In genomic region chr16:11379420-11379819, GRCh38 we compare ENCODE assay signal across 8 cellular contexts. TPM values are rescaled to one million over a fixed set of nuclear protein-coding genes. Genes with fewer than 3 reads are reported as not detected.
DNase-seq lines count a peak whose midpoint lies in the region; ATAC-seq and TF ChIP-seq lines count a peak whose summit lies in the region.

No MANE protein-coding gene starts in this region.

- peak; percentile 77 for DNase-seq in activated CD4-positive, alpha-beta T cell treated with anti-CD3 and anti-CD28 coated beads for 36 hours
- no peak for DNase-seq in activated CD4-positive, alpha-beta T cell treated with anti-CD3 and anti-CD28 coated beads, Interleukin-2, amount 50 U/mL, for 1 hour
- no peak for DNase-seq in activated CD8-positive, alpha-beta T cell treated with anti-CD3 and anti-CD28 coated beads, Interleukin-2, amount 10 ng/mL, durations not matched to agents 7 days and 5 days
- peak; percentile 39 to 52 for DNase-seq in stimulated activated CD4-positive, alpha-beta T cell treated with anti-CD3 and anti-CD28 coated beads, Interleukin-2, amount 100 ng/mL, for 24 hours
- DNase-seq in hippocampal formation (lab: John Stamatoyannopoulos, UW) = no peak
- DNase-seq in endothelial cell (ENCODE audit: low spot score) = no peak
- no peak for DNase-seq in mesenchymal stem cell

- intact Hi-C loops in activated CD4-positive, alpha-beta T cell treated with anti-CD3 and anti-CD28 coated beads for 36 hours (cut with DNase I, micrococcal nuclease) = loop anchor here in 1 of 2 experiments (2.0 kb wide), 1 partner anchor 415 kb away; no protein-coding TSS in a partner anchor

- H3K23ac ChIP-seq in mesenchymal stem cell (ENCODE audit: low read length in 2 of 2) = no peak overlapping the region

- POLR2A ChIA-PET in activated CD4-positive, alpha-beta T cell treated with anti-CD3 and anti-CD28 coated beads for 36 hours (lab: Charles Lee) = interaction anchor here (0.6 to 1.0 kb wide), 4 partner anchors 123 to 415 kb away, joined by 3 to 10 read pairs (median 3); partner anchors contain the start of gene SOCS1
- POLR2A ChIA-PET in activated CD8-positive, alpha-beta T cell treated with anti-CD3 and anti-CD28 coated beads, Interleukin-2, amount 10 ng/mL, durations not matched to agents 7 days and 5 days (lab: Charles Lee) = interaction anchor here (1.3 to 1.6 kb wide), 2 partner anchors 21 to 123 kb away, joined by 3 to 7 read pairs; partner anchors contain the start of gene SOCS1

- no peak overlapping the region for H2BK12ac ChIP-seq in mesenchymal stem cell (ENCODE audit: low read length in 2 of 2)

- no peak overlapping the region for H2BK5ac ChIP-seq in mesenchymal stem cell (ENCODE audit: low read depth, low read length, poor library complexity, severe bottlenecking)

- TF ChIP-seq CTCF in endothelial cell (IDR thresholded peaks at IDR 0.05; ENCODE audit: unreplicated experiment) = no peak

- no peak overlapping the region for H3K4me2 ChIP-seq in mesenchymal stem cell (ENCODE audit: low read length, poor library complexity, severe bottlenecking)

- 82% methylated on average over 5 of the region's 7 CpGs for whole genome bisulfite sequencing in mesenchymal stem cell

- no peak overlapping the region for H3K27ac ChIP-seq in mesenchymal stem cell (ENCODE audit: low read length, poor library complexity, severe bottlenecking)

- CTCF ChIA-PET in activated CD4-positive, alpha-beta T cell treated with anti-CD3 and anti-CD28 coated beads for 36 hours (lab: Charles Lee) = interaction anchor here (0.6 to 1.5 kb wide), 8 partner anchors 8 to 416 kb away, joined by 3 to 6 read pairs (median 4); no protein-coding TSS in a partner anchor
- CTCF ChIA-PET in activated CD8-positive, alpha-beta T cell treated with anti-CD3 and anti-CD28 coated beads, Interleukin-2, amount 10 ng/mL, durations not matched to agents 7 days and 5 days (lab: Charles Lee) = interaction anchor here (1.2 to 1.7 kb wide), 5 partner anchors 8 to 416 kb away, joined by 3 to 6 read pairs (median 4); no protein-coding TSS in a partner anchor

- H3K9me3 ChIP-seq in mesenchymal stem cell (ENCODE audit: control insufficient read depth, low read length) = no peaks in the 10 kb centered on the region

- no peak overlapping the region for H3K9ac ChIP-seq in mesenchymal stem cell (ENCODE audit: low read length)

- no peaks in the 10 kb centered on the region for H3K4me1 ChIP-seq in mesenchymal stem cell (ENCODE audit: control insufficient read depth, insufficient read depth, low read depth, low read length)

- no peak overlapping the region for H3K4me3 ChIP-seq in mesenchymal stem cell (ENCODE audit: insufficient read depth in 1 of 2, low read depth in 1 of 2, low read length in 2 of 2)

- peaks cover 21% of the 10 kb centered on the region for H3K4me1 Mint-ChIP-seq in activated CD4-positive, alpha-beta T cell treated with anti-CD3 and anti-CD28 coated beads for 36 hours
- H3K4me1 Mint-ChIP-seq in activated CD8-positive, alpha-beta T cell treated with anti-CD3 and anti-CD28 coated beads, Interleukin-2, amount 10 ng/mL, durations not matched to agents 7 days and 5 days (ENCODE audit: low read depth) = peaks cover 8% of the 10 kb centered on the region
- H3K4me1 Mint-ChIP-seq in endothelial cell (ENCODE audit: unreplicated experiment) = no peaks in the 10 kb centered on the region

- H3K14ac ChIP-seq in mesenchymal stem cell (ENCODE audit: low read length in 2 of 2) = no peak overlapping the region

- H2BK120ac ChIP-seq in mesenchymal stem cell (ENCODE audit: low read depth, low read length) = no peak overlapping the region

- no peak overlapping the region for H4K91ac ChIP-seq in mesenchymal stem cell (ENCODE audit: low read length)

- no peaks in the 10 kb centered on the region for H3K27me3 ChIP-seq in mesenchymal stem cell (ENCODE audit: control insufficient read depth in 1 of 2, insufficient read depth in 1 of 2, low read length in 2 of 2)

- peak overlapping the region; percentile 84 for H3K27ac Mint-ChIP-seq in activated CD4-positive, alpha-beta T cell treated with anti-CD3 and anti-CD28 coated beads for 36 hours
- H3K27ac Mint-ChIP-seq in activated CD8-positive, alpha-beta T cell treated with anti-CD3 and anti-CD28 coated beads, Interleukin-2, amount 10 ng/mL, durations not matched to agents 7 days and 5 days = no peak overlapping the region
- no peak overlapping the region for H3K27ac Mint-ChIP-seq in endothelial cell (ENCODE audit: unreplicated experiment)

- no peaks in the 10 kb centered on the region for H3K79me1 ChIP-seq in mesenchymal stem cell (replicated peaks; ENCODE audit: low read length, poor library complexity, severe bottlenecking)

- H3K36me3 Mint-ChIP-seq in activated CD4-positive, alpha-beta T cell treated with anti-CD3 and anti-CD28 coated beads for 36 hours (ENCODE audit: low read depth) = peaks cover 7% of the 10 kb centered on the region
- peaks cover 19% of the 10 kb centered on the region for H3K36me3 Mint-ChIP-seq in activated CD8-positive, alpha-beta T cell treated with anti-CD3 and anti-CD28 coated beads, Interleukin-2, amount 10 ng/mL, durations not matched to agents 7 days and 5 days (ENCODE audit: low read depth)
- H3K36me3 Mint-ChIP-seq in endothelial cell (ENCODE audit: low read depth, unreplicated experiment) = no peaks in the 10 kb centered on the region

- H3K36me3 ChIP-seq in mesenchymal stem cell (ENCODE audit: control insufficient read depth in 1 of 2, insufficient read depth in 2 of 2, low read depth in 1 of 2, low read length in 2 of 2) = no peaks in the 10 kb centered on the region

- no peak overlapping the region for H2AFZ ChIP-seq in mesenchymal stem cell (ENCODE audit: low read depth, low read length)

- H2BK15ac ChIP-seq in mesenchymal stem cell (ENCODE audit: low read depth, poor library complexity, severe bottlenecking) = no peak overlapping the region

- H4K8ac ChIP-seq in mesenchymal stem cell (ENCODE audit: low read length) = no peak overlapping the region

- H3K4ac ChIP-seq in mesenchymal stem cell (ENCODE audit: low read depth in 1 of 2, low read length in 2 of 2) = no peak overlapping the region

- H3K9me3 Mint-ChIP-seq in activated CD4-positive, alpha-beta T cell treated with anti-CD3 and anti-CD28 coated beads for 36 hours (ENCODE audit: low read depth) = no peaks in the 10 kb centered on the region
- H3K9me3 Mint-ChIP-seq in activated CD8-positive, alpha-beta T cell treated with anti-CD3 and anti-CD28 coated beads, Interleukin-2, amount 10 ng/mL, durations not matched to agents 7 days and 5 days (ENCODE audit: insufficient read depth) = no peaks in the 10 kb centered on the region
- no peaks in the 10 kb centered on the region for H3K9me3 Mint-ChIP-seq in endothelial cell (ENCODE audit: unreplicated experiment)

- peak overlapping the region; percentile 32 for H3K4me3 Mint-ChIP-seq in activated CD4-positive, alpha-beta T cell treated with anti-CD3 and anti-CD28 coated beads for 36 hours
- no peak overlapping the region for H3K4me3 Mint-ChIP-seq in activated CD8-positive, alpha-beta T cell treated with anti-CD3 and anti-CD28 coated beads, Interleukin-2, amount 10 ng/mL, durations not matched to agents 7 days and 5 days
- H3K4me3 Mint-ChIP-seq in endothelial cell (ENCODE audit: unreplicated experiment) = no peak overlapping the region

- H3K27me3 Mint-ChIP-seq in activated CD4-positive, alpha-beta T cell treated with anti-CD3 and anti-CD28 coated beads for 36 hours = no peaks in the 10 kb centered on the region
- peaks cover 4% of the 10 kb centered on the region for H3K27me3 Mint-ChIP-seq in activated CD8-positive, alpha-beta T cell treated with anti-CD3 and anti-CD28 coated beads, Interleukin-2, amount 10 ng/mL, durations not matched to agents 7 days and 5 days (ENCODE audit: low read depth)
- H3K27me3 Mint-ChIP-seq in endothelial cell (ENCODE audit: unreplicated experiment) = peaks cover 2% of the 10 kb centered on the region

- no peak overlapping the region for H3K18ac ChIP-seq in mesenchymal stem cell (ENCODE audit: low read depth in 1 of 2, low read length in 2 of 2)

- ATAC-seq in activated CD4-positive, alpha-beta T cell treated with anti-CD3 and anti-CD28 coated beads for 36 hours = peak; percentile 93
- peak; percentile 61 for ATAC-seq in HG02852 (IDR thresholded peaks at IDR 0.05; ENCODE audit: unreplicated experiment)
- peak; percentile 33 for ATAC-seq in activated CD8-positive, alpha-beta T cell treated with anti-CD3 and anti-CD28 coated beads, Interleukin-2, amount 10 ng/mL, durations not matched to agents 7 days and 5 days

- no peak overlapping the region for H2AK5ac ChIP-seq in mesenchymal stem cell (ENCODE audit: low read length, severe bottlenecking)

RNA-seq across cellular contexts. Expression of gene RMI2, which starts 34.2 kb away (rescaled TPM):
- 10 to 100 TPM; 56.0 to 69.8 TPM for total RNA-seq in activated CD4-positive, alpha-beta T cell treated with anti-CD3 and anti-CD28 coated beads for 36 hours
- total RNA-seq in activated CD8-positive, alpha-beta T cell treated with anti-CD3 and anti-CD28 coated beads, Interleukin-2, amount 10 ng/mL, durations not matched to agents 7 days and 5 days = 10 to 100 TPM; 65.6 to 67.0 TPM
- total RNA-seq in endothelial cell (ENCODE audit: unreplicated experiment) = 10.5 TPM
- polyA plus RNA-seq in mesenchymal stem cell (2013, experiment 1 of 2) = 4.6 TPM
- polyA plus RNA-seq in mesenchymal stem cell (2013, experiment 2 of 2) = 4.4 TPM

Comparison
In these comparisons a context has a peak if more than half of its experiments do, and no peak if none do; other contexts are left out.
1. DNase-seq: peak in activated CD4-positive, alpha-beta T cell treated with anti-CD3 and anti-CD28 coated beads for 36 hours (single experiment) and stimulated activated CD4-positive, alpha-beta T cell treated with anti-CD3 and anti-CD28 coated beads, Interleukin-2, amount 100 ng/mL, for 24 hours (2 of 2); none in activated CD4-positive, alpha-beta T cell treated with anti-CD3 and anti-CD28 coated beads, Interleukin-2, amount 50 U/mL, for 1 hour (single experiment), activated CD8-positive, alpha-beta T cell treated with anti-CD3 and anti-CD28 coated beads, Interleukin-2, amount 10 ng/mL, durations not matched to agents 7 days and 5 days (single experiment), hippocampal formation (0 of 2), endothelial cell (single experiment) and mesenchymal stem cell (single experiment).
2. ATAC-seq: peak in every context shown above with its lines; median percentile 93 in activated CD4-positive, alpha-beta T cell treated with anti-CD3 and anti-CD28 coated beads for 36 hours; 61 in HG02852; 33 in activated CD8-positive, alpha-beta T cell treated with anti-CD3 and anti-CD28 coated beads, Interleukin-2, amount 10 ng/mL, durations not matched to agents 7 days and 5 days.